In the genomic region with DNA sequence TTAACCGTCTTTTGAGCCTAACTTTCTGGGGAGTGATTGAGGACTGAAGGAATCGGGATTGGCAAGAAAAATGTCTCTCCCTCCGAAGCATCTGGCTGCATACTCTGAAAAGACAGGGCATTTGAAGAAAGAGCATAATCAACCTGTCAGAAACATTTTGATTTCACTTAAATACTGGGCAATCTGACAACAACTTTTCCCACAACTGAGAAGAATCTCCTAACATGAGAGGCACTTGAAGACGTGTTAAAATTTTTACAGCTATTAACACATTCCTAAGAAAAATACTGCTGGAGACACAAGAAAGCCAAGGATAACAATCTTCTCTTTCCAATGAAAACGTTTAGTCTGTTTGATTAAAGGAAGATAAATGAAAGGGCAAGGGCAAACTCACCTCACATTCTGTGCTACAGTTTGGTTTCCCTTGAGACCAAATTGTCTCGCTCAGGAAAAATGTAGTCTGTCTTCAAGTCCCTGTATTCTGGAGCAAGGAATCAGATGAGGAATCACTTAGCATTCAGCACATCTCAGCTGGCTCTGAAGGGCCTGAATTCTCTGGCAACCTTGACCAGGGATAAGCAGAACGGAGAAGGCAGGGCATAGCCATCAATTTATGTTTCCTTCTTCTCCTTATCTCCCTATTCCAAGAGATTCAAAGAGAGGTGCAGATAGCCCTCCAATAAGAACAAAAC, we compare ENCODE assay signal across 27 cellular contexts.
A peak's percentile ranks its signal among the peaks of the same experiment; 100 is the strongest.
DNase-seq lines count a peak whose midpoint lies in the region; ATAC-seq and TF ChIP-seq lines count a peak whose summit lies in the region.
"Had no signal": no experiment of that assay in that cellular context is flagged by ENCODE, and none has a peak within 500 bp of the region (broad histone marks: within the 10 kb centered on the region; RNA-seq: fewer than 3 reads in every experiment).

No MANE protein-coding gene starts in this region.

- H3K4me3 ChIP-seq in osteoblast (ENCODE audit: insufficient read depth, low read length): no peak overlapping the region
- H3K4me3 ChIP-seq: transverse colon had no signal

- H3K36me3 Mint-ChIP-seq in chondrocyte (ENCODE audit: low read depth): peaks cover 1% of the 10 kb centered on the region
- H3K36me3 Mint-ChIP-seq: mesothelial cell of epicardium, naive B cell had no signal

- no peaks in the 10 kb centered on the region for H3K9me3 ChIP-seq in osteoblast (ENCODE audit: low read depth, low read length)
- H3K9me3 ChIP-seq: transverse colon had no signal

- H2AFZ ChIP-seq in osteoblast (ENCODE audit: low read length): peak overlapping the region; percentile 17

- H3K4me2 ChIP-seq in osteoblast (ENCODE audit: insufficient read depth, low read length): peak overlapping the region; percentile 34

- no peak overlapping the region for H3K4me3 Mint-ChIP-seq in chondrocyte (ENCODE audit: unreplicated experiment)
- H3K4me3 Mint-ChIP-seq: activated naive CD4-positive, alpha-beta T cell treated with anti-CD3 and anti-CD28 coated beads for 36 hours; mesothelial cell of epicardium; naive B cell had no signal

- peak overlapping the region; percentile 0 for H3K27ac Mint-ChIP-seq in chondrocyte (ENCODE audit: unreplicated experiment)
- H3K27ac Mint-ChIP-seq: activated naive CD4-positive, alpha-beta T cell treated with anti-CD3 and anti-CD28 coated beads for 36 hours had no signal

- in situ Hi-C loops in ACHN (cut with HindIII; ENCODE audit: low pct_ligation_motif_present, low pct_unique_long_range_greater_than_20kb, low sequenced_read_pairs): no loop called here

- H3K27me3 ChIP-seq in osteoblast (ENCODE audit: insufficient read depth, low read length): no peaks in the 10 kb centered on the region
- H3K27me3 ChIP-seq: transverse colon had no signal

- ATAC-seq in GM21447 (IDR thresholded peaks at IDR 0.05; ENCODE audit: unreplicated experiment): no peak
- ATAC-seq: HepG2 had no signal

- H3K27me3 Mint-ChIP-seq in chondrocyte (ENCODE audit: low read depth): peaks cover 14% of the 10 kb centered on the region

- DNase-seq in AG20443 (ENCODE audit: low spot score) (peak; percentile 17), LHCN-M2 (ENCODE audit: low read depth) (peak; percentile 15), chondrocyte (ENCODE audit: low spot score) (no peak), osteoblast (ENCODE audit: insufficient read length, low spot score, missing footprints) (no peak), ACHN (no peak), NCI-H526 treated with DMSO at 0.1 percent for 48 hours (lab: John Stamatoyannopoulos, UW) (no peak)
- no peak for DNase-seq in stimulated activated CD4-positive, alpha-beta T cell treated with anti-CD3 and anti-CD28 coated beads, Interleukin-12 subunit alpha, Interleukin-12 subunit beta, amount 100 ng/mL, for 4 hours
- DNase-seq: activated CD4-positive, alpha-beta T cell treated with anti-CD3 and anti-CD28 coated beads, Interleukin-2, amount 50 U/mL, for 1 hour; activated naive CD4-positive, alpha-beta T cell treated with anti-CD3 and anti-CD28 coated beads for 36 hours; Calu3; DND-41; islet precursor cell; Kasumi-1; naive B cell; NCI-H1694 treated with DMSO at 0.1 percent for 48 hours; NCI-H526; nucleus accumbens; Right ventricle myocardium superior; small intestine; stimulated activated CD4-positive, alpha-beta T cell treated with anti-CD3 and anti-CD28 coated beads, Interleukin-1b, Interleukin-23, amount 100 ng/mL, for 48 hours; stimulated activated CD8-positive, alpha-beta memory T cell treated with anti-CD3 and anti-CD28 coated beads, Interleukin-4, amount 100 ng/mL, for 48 hours; T-helper 9 cell; transverse colon had no signal

- no peaks in the 10 kb centered on the region for H3K36me3 ChIP-seq in osteoblast (ENCODE audit: insufficient read depth, low read length)
- H3K36me3 ChIP-seq: transverse colon had no signal

- H3K4me1 ChIP-seq in osteoblast (ENCODE audit: insufficient read depth, low read length): no peaks in the 10 kb centered on the region
- H3K4me1 ChIP-seq: transverse colon had no signal

- peaks cover 28% of the 10 kb centered on the region for H3K4me1 Mint-ChIP-seq in chondrocyte (ENCODE audit: low read depth)
- H3K4me1 Mint-ChIP-seq: naive B cell had no signal

- no peak overlapping the region for H3K27ac ChIP-seq in osteoblast (ENCODE audit: low read depth, low read length)
- H3K27ac ChIP-seq: C4-2B, transverse colon had no signal

- H3K9me3 Mint-ChIP-seq in chondrocyte (ENCODE audit: low read depth): peaks cover 6% of the 10 kb centered on the region
- H3K9me3 Mint-ChIP-seq: activated naive CD4-positive, alpha-beta T cell treated with anti-CD3 and anti-CD28 coated beads for 36 hours had no signal

- no peak for TF ChIP-seq CTCF in chondrocyte (IDR thresholded peaks at IDR 0.05)
- no peak for TF ChIP-seq CTCF in osteoblast (IDR thresholded peaks at IDR 0.05; ENCODE audit: extremely low read depth, low read depth, low read length)

- H4K20me1 ChIP-seq in osteoblast (ENCODE audit: insufficient read depth, low read length): no peaks in the 10 kb centered on the region

- no peaks in the 10 kb centered on the region for H3K79me2 ChIP-seq in osteoblast (ENCODE audit: insufficient read depth, low read length)

Comparison
In these comparisons a context has a peak if more than half of its experiments do, and no peak if none do; other contexts are left out.
1. DNase-seq: peak in AG20443 (single experiment) and LHCN-M2 (single experiment); none in chondrocyte (single experiment), osteoblast (single experiment), ACHN (single experiment), NCI-H526 treated with DMSO at 0.1 percent for 48 hours (single experiment) and stimulated activated CD4-positive, alpha-beta T cell treated with anti-CD3 and anti-CD28 coated beads, Interleukin-12 subunit alpha, Interleukin-12 subunit beta, amount 100 ng/mL, for 4 hours (single experiment).